15 cellular contexts compared by ENCODE assay signal in the genomic region with DNA sequence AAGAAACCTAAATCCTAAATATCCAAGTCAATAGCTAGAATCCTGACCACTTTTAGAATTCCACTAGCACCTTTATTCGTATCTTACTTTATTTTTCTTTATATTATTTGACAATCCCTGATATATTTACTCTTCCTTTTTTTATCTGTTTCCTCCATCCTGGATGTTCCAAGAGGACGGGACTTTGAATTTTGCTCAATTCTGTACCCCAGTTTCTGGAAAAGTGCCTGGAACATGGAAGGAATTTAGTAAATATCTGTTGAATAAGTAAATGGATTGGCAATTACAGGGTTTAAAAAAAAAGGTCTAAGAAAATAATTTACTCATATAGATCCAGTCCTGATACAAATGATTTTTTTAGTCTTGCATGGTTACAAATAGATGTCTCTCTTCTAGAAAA. TPM values are rescaled to one million over a fixed set of nuclear protein-coding genes. Genes with fewer than 3 reads are reported as not detected.
DNase-seq lines count a peak whose midpoint lies in the region; ATAC-seq and TF ChIP-seq lines count a peak whose summit lies in the region.
"Had no signal": no experiment of that assay in that cellular context is flagged by ENCODE, and none has a peak within 500 bp of the region (broad histone marks: within the 10 kb centered on the region; RNA-seq: fewer than 3 reads in every experiment).

No MANE protein-coding gene starts in this region.

- POLR2A ChIA-PET in OCI-LY7 (lab: Charles Lee) = interaction anchor here (0.5 to 4.3 kb wide), 7 partner anchors 13 to 653 kb away, joined by 4 to 52 read pairs (median 9); partner anchors contain the start of gene SMC2

- no peak for ATAC-seq in heart right ventricle
- ATAC-seq in stimulated activated memory B cell treated with anti-CD40 and anti-IgM and Interleukin-4, amounts not matched to agents 10 μg/mL and 1 μg/mL and 100 μg/mL, for 72 hours = no peak
- ATAC-seq: left ventricle myocardium superior; naive thymus-derived CD8-positive, alpha-beta T cell had no signal

- H3K36me3 ChIP-seq in cardiac muscle cell (peaks cover 4% of the 10 kb centered on the region), heart right ventricle (peaks cover 0 to 10% (median 0%) of the 10 kb centered on the region in 9 donors), OCI-LY7 (ENCODE audit: insufficient read depth, low read length) (peaks cover 8% of the 10 kb centered on the region), endodermal cell (ENCODE audit: control insufficient read depth, insufficient read depth, low read length) (peaks cover 5% of the 10 kb centered on the region)
- H3K36me3 ChIP-seq in effector memory CD4-positive, alpha-beta T cell (ENCODE audit: control insufficient read depth, insufficient read depth, low read length) = no peaks in the 10 kb centered on the region

- CTCF ChIA-PET in OCI-LY7 (lab: Charles Lee; ENCODE audit: unreplicated experiment) = interaction anchor here (0.6 kb wide), 1 partner anchor 15 kb away, joined by 3 read pairs; no protein-coding TSS in a partner anchor

- H3K27me3 Mint-ChIP-seq in endodermal cell (ENCODE audit: insufficient read depth) = no peaks in the 10 kb centered on the region
- H3K27me3 Mint-ChIP-seq in stimulated activated memory B cell treated with anti-CD40 and anti-IgM and Interleukin-4, amounts not matched to agents 10 μg/mL and 1 μg/mL and 100 μg/mL, for 72 hours = no peaks in the 10 kb centered on the region
- H3K27me3 Mint-ChIP-seq: naive thymus-derived CD8-positive, alpha-beta T cell had no signal

- H3K9me3 ChIP-seq in cardiac muscle cell (ENCODE audit: low read depth) (no peaks in the 10 kb centered on the region), heart right ventricle (no peaks in the 10 kb centered on the region), OCI-LY7 (ENCODE audit: low read length) (no peaks in the 10 kb centered on the region), endodermal cell (ENCODE audit: control insufficient read depth, low read length) (no peaks in the 10 kb centered on the region)
- no peaks in the 10 kb centered on the region for H3K9me3 ChIP-seq in effector memory CD4-positive, alpha-beta T cell (ENCODE audit: control insufficient read depth, low read length)

- TF ChIP-seq CTCF in cardiac muscle cell (IDR thresholded peaks at IDR 0.05; ENCODE audit: low read depth, low read length) (no peak), heart right ventricle (IDR thresholded peaks at IDR 0.05) (no peak), OCI-LY7 (conservative IDR thresholded peaks at IDR 0.05; ENCODE audit: low read length) (no peak), endodermal cell (conservative IDR thresholded peaks at IDR 0.05) (no peak)

- H3K4me3 Mint-ChIP-seq in endodermal cell = peak overlapping the region; percentile 73
- no peak overlapping the region for H3K4me3 Mint-ChIP-seq in stimulated activated memory B cell treated with anti-CD40 and anti-IgM and Interleukin-4, amounts not matched to agents 10 μg/mL and 1 μg/mL and 100 μg/mL, for 72 hours

- H3K4me2 ChIP-seq in OCI-LY7 (ENCODE audit: low read length) = peak overlapping the region; percentile 97

- peaks cover 34% of the 10 kb centered on the region; the same call in 1 of the 2 replicates for H3K79me2 ChIP-seq in OCI-LY7 (ENCODE audit: insufficient read depth, low read depth, low read length)

- no peak for DNase-seq in cardiac muscle cell (ENCODE audit: low read depth in 1 of 2, low spot score in 1 of 2)
- no peak for DNase-seq in heart right ventricle
- no peak for DNase-seq in OCI-LY7 (ENCODE audit: low spot score)
- DNase-seq in endodermal cell = no peak
- no peak for DNase-seq in effector memory CD4-positive, alpha-beta T cell
- no peak for DNase-seq in NCI-H748 (lab: John Stamatoyannopoulos, UW; ENCODE audit: unreplicated experiment)
- DNase-seq in kidney glomerular epithelial cell (lab: John Stamatoyannopoulos, UW) = no peak
- DNase-seq: effector CD4-positive, alpha-beta T cell; left ventricle myocardium superior; naive thymus-derived CD8-positive, alpha-beta T cell; NCI-H1694; NCI-H446 treated with DMSO at 0.1 percent for 48 hours; retina had no signal

- BruUV-seq in OCI-LY7 (replicated peaks; lab: Mats Ljungman, UMichigan) = no TSS peak

- H4K20me1 ChIP-seq in OCI-LY7 (ENCODE audit: insufficient read depth, low read length) = no peaks in the 10 kb centered on the region

- no peaks in the 10 kb centered on the region for H3K9me3 Mint-ChIP-seq in endodermal cell
- H3K9me3 Mint-ChIP-seq in stimulated activated memory B cell treated with anti-CD40 and anti-IgM and Interleukin-4, amounts not matched to agents 10 μg/mL and 1 μg/mL and 100 μg/mL, for 72 hours = no peaks in the 10 kb centered on the region
- H3K9me3 Mint-ChIP-seq: naive thymus-derived CD8-positive, alpha-beta T cell had no signal

- peak overlapping the region; percentile 53 for H3K4me3 ChIP-seq in cardiac muscle cell
- no peak overlapping the region for H3K4me3 ChIP-seq in heart right ventricle
- peak overlapping the region; percentile 93 for H3K4me3 ChIP-seq in OCI-LY7 (ENCODE audit: low read depth, low read length, poor library complexity, severe bottlenecking)
- H3K4me3 ChIP-seq in endodermal cell (ENCODE audit: low read length) = peak overlapping the region; percentile 90
- no peak overlapping the region for H3K4me3 ChIP-seq in effector memory CD4-positive, alpha-beta T cell (ENCODE audit: insufficient read depth, low read depth, low read length, poor library complexity, severe bottlenecking)

- H3K4me1 Mint-ChIP-seq in endodermal cell = peaks cover 28% of the 10 kb centered on the region
- H3K4me1 Mint-ChIP-seq in stimulated activated memory B cell treated with anti-CD40 and anti-IgM and Interleukin-4, amounts not matched to agents 10 μg/mL and 1 μg/mL and 100 μg/mL, for 72 hours = peaks cover 37% of the 10 kb centered on the region

- no peak overlapping the region for H3K27ac Mint-ChIP-seq in endodermal cell
- peak overlapping the region; percentile 98 for H3K27ac Mint-ChIP-seq in stimulated activated memory B cell treated with anti-CD40 and anti-IgM and Interleukin-4, amounts not matched to agents 10 μg/mL and 1 μg/mL and 100 μg/mL, for 72 hours

- intact Hi-C loops in heart right ventricle (cut with DNase I) (loop anchor here in 4 of 10 donors (5.0 to 10.0 kb wide), 3 partner anchors 651 to 1351 kb away; partner anchors contain the start of gene SMC2 (in 3 of the 4)), OCI-LY7 (cut with micrococcal nuclease; ENCODE audit: unreplicated experiment) (loop anchor here (5.0 to 10.0 kb wide), 2 partner anchors 654 to 949 kb away; partner anchors contain the start of genes SMC2 and TMEM38B)

- no peak overlapping the region for H3K9ac ChIP-seq in endodermal cell (ENCODE audit: extremely low read depth, low read length, poor library complexity, severe bottlenecking)

- H3K4me1 ChIP-seq in cardiac muscle cell (ENCODE audit: low read depth) (peaks cover 43% of the 10 kb centered on the region), heart right ventricle (peaks cover 0 to 31% (median 16%) of the 10 kb centered on the region in 9 donors), OCI-LY7 (ENCODE audit: insufficient read depth, low read length, poor library complexity, severe bottlenecking) (peaks cover 43% of the 10 kb centered on the region), endodermal cell (ENCODE audit: control insufficient read depth, insufficient read depth, low read length) (peaks cover 2% of the 10 kb centered on the region)
- H3K4me1 ChIP-seq in effector memory CD4-positive, alpha-beta T cell (ENCODE audit: control insufficient read depth, insufficient read depth, low read length, poor library complexity, severe bottlenecking) = peaks cover 5% of the 10 kb centered on the region

- peaks cover 2% of the 10 kb centered on the region for H3K36me3 Mint-ChIP-seq in endodermal cell (ENCODE audit: low read depth)
- H3K36me3 Mint-ChIP-seq in stimulated activated memory B cell treated with anti-CD40 and anti-IgM and Interleukin-4, amounts not matched to agents 10 μg/mL and 1 μg/mL and 100 μg/mL, for 72 hours = peaks cover 8% of the 10 kb centered on the region

- 81 to 83% methylated on average over 2 of the region's 2 CpGs for WGBS in heart right ventricle, 2 donors
- 88 to 92% methylated on average over 1 to 2 of the region's 2 CpGs for WGBS in endodermal cell (ENCODE audit: insufficient coverage in 1 of 2, insufficient read length in 1 of 2), 2 experiments

- H3K9me2 ChIP-seq in OCI-LY7 (ENCODE audit: insufficient read depth, low read length) = no peaks in the 10 kb centered on the region

- H3K27me3 ChIP-seq in cardiac muscle cell (no peaks in the 10 kb centered on the region), heart right ventricle (no peaks in the 10 kb centered on the region), endodermal cell (ENCODE audit: control insufficient read depth, insufficient read depth, low read length, poor library complexity, severe bottlenecking) (peaks cover 5% of the 10 kb centered on the region)
- no peaks in the 10 kb centered on the region for H3K27me3 ChIP-seq in effector memory CD4-positive, alpha-beta T cell (replicated peaks; ENCODE audit: control insufficient read depth, insufficient read depth, low read length, poor library complexity, severe bottlenecking)

- no peak overlapping the region for H2AFZ ChIP-seq in OCI-LY7 (ENCODE audit: low read length)

- H3K27ac ChIP-seq in cardiac muscle cell (peak overlapping the region; percentile 79), heart right ventricle (no peak overlapping the region), OCI-LY7 (ENCODE audit: low read depth, low read length, poor library complexity, severe bottlenecking) (no peak overlapping the region), endodermal cell (ENCODE audit: low read depth, low read length) (no peak overlapping the region)
- no peak overlapping the region for H3K27ac ChIP-seq in effector memory CD4-positive, alpha-beta T cell (ENCODE audit: insufficient read depth, low read length, poor library complexity, severe bottlenecking)

RNA-seq across cellular contexts. Expression of gene NIPSNAP3A, which starts 1.2 kb away (rescaled TPM):
- 61.7 and 78.0 TPM in 2 replicates for total RNA-seq in cardiac muscle cell
- polyA plus RNA-seq in cardiac muscle cell = 187 and 193 TPM in 2 replicates
- 10 to 100 TPM; 19.9 to 34.9 (median 24.3) TPM for total RNA-seq in heart right ventricle
- 10 to 100 TPM; 10.2 to 28.6 TPM for polyA plus RNA-seq in heart right ventricle
- 20.2 and 25.2 TPM in 2 replicates for total RNA-seq in OCI-LY7 (2014; rRNA removed; shearing (Covaris generic))
- 24.3 and 25.2 TPM in 2 replicates for total RNA-seq in OCI-LY7 (2022)
- 10 to 100 TPM; 18.8 to 20.5 TPM for total RNA-seq in endodermal cell
- polyA plus RNA-seq in endodermal cell (2013, experiment 1 of 2) = 26.0 TPM
- 26.3 TPM for polyA plus RNA-seq in endodermal cell (2013, experiment 2 of 2)

RNA-seq across cellular contexts. Expression of gene NIPSNAP3B, which starts 17.6 kb away (rescaled TPM):
- total RNA-seq in cardiac muscle cell = 10.9 and 16.0 TPM in 2 replicates
- 17.7 and 43.6 TPM in 2 replicates for polyA plus RNA-seq in cardiac muscle cell
- 10 to 100 TPM; 25.0 to 38.6 (median 32.0) TPM for total RNA-seq in heart right ventricle
- 10 to 100 TPM in 1 of 2 donors, 1 to 10 TPM in 1; 6.9 to 12.1 TPM for polyA plus RNA-seq in heart right ventricle
- 0.28 and 0.31 TPM in 2 replicates for total RNA-seq in OCI-LY7 (2014; rRNA removed; shearing (Covaris generic))
- total RNA-seq in OCI-LY7 (2022) = 0.52 and 1.1 TPM in 2 replicates
- total RNA-seq in endodermal cell = 1 to 10 TPM in 1 of 2 donors, under 1 TPM in 1; 0.91 to 1.7 TPM
- polyA plus RNA-seq in endodermal cell (2013, experiment 1 of 2) = 2.2 TPM
- 2.6 TPM for polyA plus RNA-seq in endodermal cell (2013, experiment 2 of 2)

RNA-seq across cellular contexts. Expression of gene OR13D1, which starts 52.0 kb away (rescaled TPM):
- not detected in 2 replicates for total RNA-seq in cardiac muscle cell
- polyA plus RNA-seq in cardiac muscle cell = 0.31 TPM in 1 of 2 replicates, not detected in the other
- not detected for total RNA-seq in heart right ventricle
- not detected for polyA plus RNA-seq in heart right ventricle
- not detected in 2 replicates for total RNA-seq in OCI-LY7 (2014; rRNA removed; shearing (Covaris generic))
- not detected in 2 replicates for total RNA-seq in OCI-LY7 (2022)
- total RNA-seq in endodermal cell = not detected
- not detected for polyA plus RNA-seq in endodermal cell (2013, experiment 1 of 2)
- not detected for polyA plus RNA-seq in endodermal cell (2013, experiment 2 of 2)
- total RNA-seq: cardiac septum; left ventricle myocardium superior; naive thymus-derived CD8-positive, alpha-beta T cell had no signal
- polyA plus RNA-seq: naive thymus-derived CD8-positive, alpha-beta T cell had no signal

Comparison
In these comparisons a context has a peak if more than half of its experiments do, and no peak if none do; other contexts are left out.
1. H3K4me3 ChIP-seq: peak in cardiac muscle cell (single experiment), OCI-LY7 (single experiment) and endodermal cell (single experiment); none in heart right ventricle (0 of 10) and effector memory CD4-positive, alpha-beta T cell (single experiment).